Comparison of ENCODE assay signal across 20 cellular contexts in genomic region chr6:47492355-47492754, GRCh38. TPM values are rescaled to one million over a fixed set of nuclear protein-coding genes. Genes with fewer than 3 reads are reported as not detected.
DNase-seq lines count a peak whose midpoint lies in the region; ATAC-seq, FAIRE-seq and TF ChIP-seq lines count a peak whose summit lies in the region.
"Had no signal": no experiment of that assay in that cellular context is flagged by ENCODE, and none has a peak within 500 bp of the region (broad histone marks: within the 10 kb centered on the region; RNA-seq: fewer than 3 reads in every experiment).

No MANE protein-coding gene starts in this region.

- H2AFZ ChIP-seq in trophoblast cell (ENCODE audit: insufficient read depth, low read length, poor library complexity): no peak overlapping the region
- H2AFZ ChIP-seq: GM23338 had no signal

- H3K4me2 ChIP-seq in trophoblast cell (ENCODE audit: low read length): no peak overlapping the region
- H3K4me2 ChIP-seq: A549; BLaER1 treated with 17β-estradiol and CSF1 and Interleukin-3, amounts not matched to agents 10 nM and 100 nM had no signal

- H3K9ac ChIP-seq in trophoblast cell (ENCODE audit: low read length): no peak overlapping the region
- H3K9ac ChIP-seq: BLaER1 treated with 17β-estradiol and CSF1 and Interleukin-3, amounts not matched to agents 10 nM and 100 nM had no signal

- H3K18ac ChIP-seq in trophoblast cell (ENCODE audit: low read length): no peak overlapping the region

- H2BK5ac ChIP-seq in trophoblast cell (ENCODE audit: low read depth, low read length, poor library complexity): no peak overlapping the region

- no peak overlapping the region for H4K91ac ChIP-seq in trophoblast cell (ENCODE audit: low read depth, low read length)

- H2AK5ac ChIP-seq in trophoblast cell (ENCODE audit: low read length): no peak overlapping the region

- no peaks in the 10 kb centered on the region for H3K27me3 Mint-ChIP-seq in CD8-positive, alpha-beta T cell (ENCODE audit: low read depth)
- H3K27me3 Mint-ChIP-seq in endothelial cell (ENCODE audit: unreplicated experiment): peaks cover 2% of the 10 kb centered on the region
- H3K27me3 Mint-ChIP-seq: CD4-positive, alpha-beta T cell had no signal

- FAIRE-seq in GM12891 (lab: Jason Lieb, UNC): peak; percentile 45
- FAIRE-seq: A549 had no signal

- no peak overlapping the region for H3K27ac Mint-ChIP-seq in CD8-positive, alpha-beta T cell
- peak overlapping the region; percentile 27 for H3K27ac Mint-ChIP-seq in endothelial cell (ENCODE audit: unreplicated experiment)
- H3K27ac Mint-ChIP-seq: CD4-positive, alpha-beta T cell had no signal

- no peak overlapping the region for H3K4me3 ChIP-seq in CD8-positive, alpha-beta T cell (ENCODE audit: low read depth, low read length)
- no peak overlapping the region for H3K4me3 ChIP-seq in trophoblast cell (ENCODE audit: low read depth, low read length)
- H3K4me3 ChIP-seq: A549; BLaER1 treated with 17β-estradiol and CSF1 and Interleukin-3, amounts not matched to agents 10 nM and 100 nM; GM23338; HAP-1 had no signal

- no peak for TF ChIP-seq POLR2A in GM12891 (IDR thresholded peaks at IDR 0.05; ENCODE audit: low read depth, low read length)

- no peak overlapping the region for H2BK12ac ChIP-seq in trophoblast cell (ENCODE audit: low read length)

- no peaks in the 10 kb centered on the region for H3K36me3 ChIP-seq in CD8-positive, alpha-beta T cell (ENCODE audit: insufficient read depth, low read length)
- H3K36me3 ChIP-seq in trophoblast cell (ENCODE audit: control insufficient read depth in 1 of 2, insufficient read depth in 2 of 2, low read length in 2 of 2): no peaks in the 10 kb centered on the region
- H3K36me3 ChIP-seq: BE2C, HAP-1 had no signal

- H4K12ac ChIP-seq in trophoblast cell (ENCODE audit: low read depth, low read length): no peak overlapping the region

- intact Hi-C loops in CD8-positive, alpha-beta T cell (cut with DNase I, micrococcal nuclease): loop anchor here in 1 of 2 experiments (1.0 kb wide), 1 partner anchor 8 kb away; no protein-coding TSS in a partner anchor

- H3K9me3 Mint-ChIP-seq in CD8-positive, alpha-beta T cell: no peaks in the 10 kb centered on the region
- H3K9me3 Mint-ChIP-seq in endothelial cell (ENCODE audit: unreplicated experiment): no peaks in the 10 kb centered on the region
- H3K9me3 Mint-ChIP-seq: CD4-positive, alpha-beta T cell; GM23338 had no signal

- H4K8ac ChIP-seq in trophoblast cell (ENCODE audit: low read depth, low read length): no peak overlapping the region

- H3K9me3 ChIP-seq in CD8-positive, alpha-beta T cell (ENCODE audit: low read length): no peaks in the 10 kb centered on the region
- no peaks in the 10 kb centered on the region for H3K9me3 ChIP-seq in trophoblast cell (ENCODE audit: insufficient read depth, low read depth, low read length)
- H3K9me3 ChIP-seq: A549, BE2C, HAP-1 had no signal

- peaks cover 3% of the 10 kb centered on the region for H3K36me3 Mint-ChIP-seq in CD8-positive, alpha-beta T cell
- H3K36me3 Mint-ChIP-seq in endothelial cell (ENCODE audit: low read depth, unreplicated experiment): no peaks in the 10 kb centered on the region

- no CpG with 5 or more reads among the region's 2 CpGs for WGBS in trophoblast cell (ENCODE audit: extremely low coverage, insufficient coverage, insufficient read length)

- H2BK120ac ChIP-seq in trophoblast cell (ENCODE audit: insufficient read depth, low read length, poor library complexity): no peak overlapping the region

- H3K4me1 ChIP-seq in CD8-positive, alpha-beta T cell (ENCODE audit: insufficient read depth, low read length): peaks cover 3% of the 10 kb centered on the region
- no peaks in the 10 kb centered on the region for H3K4me1 ChIP-seq in trophoblast cell (ENCODE audit: control insufficient read depth in 1 of 2, insufficient read depth in 2 of 2, low read length in 2 of 2)
- H3K4me1 ChIP-seq: BE2C, HAP-1 had no signal

- no peaks in the 10 kb centered on the region for H3K79me1 ChIP-seq in trophoblast cell (ENCODE audit: low read length)

- DNase-seq in CD8-positive, alpha-beta T cell: no peak
- DNase-seq in GM12891 (ENCODE audit: insufficient read length, low spot score) (no peak), endothelial cell (ENCODE audit: low spot score) (no peak), trophoblast cell (no peak), NCI-H69 (lab: John Stamatoyannopoulos, UW) (no peak), NCI-H1436 treated with DMSO at 0.1 percent for 48 hours (lab: John Stamatoyannopoulos, UW) (no peak)
- no peak for DNase-seq in activated CD4-positive, alpha-beta T cell treated with anti-CD3 and anti-CD28 coated beads for 4 hours
- DNase-seq: 8988T; ACHN; AML-193; BE2C; CD4-positive, alpha-beta T cell; COR-L47; DMS153; DND-41 had no signal

- no peaks in the 10 kb centered on the region for H3K27me3 ChIP-seq in CD8-positive, alpha-beta T cell (ENCODE audit: insufficient read depth, low read length)
- no peaks in the 10 kb centered on the region for H3K27me3 ChIP-seq in trophoblast cell (ENCODE audit: insufficient read depth, low read length)
- H3K27me3 ChIP-seq: BE2C; BLaER1 treated with 17β-estradiol and CSF1 and Interleukin-3, amounts not matched to agents 10 nM and 100 nM had no signal

- H3K23ac ChIP-seq in trophoblast cell (ENCODE audit: low read length): no peak overlapping the region

- peaks cover 73% of the 10 kb centered on the region for H3K4me1 Mint-ChIP-seq in CD8-positive, alpha-beta T cell (ENCODE audit: low read depth)
- H3K4me1 Mint-ChIP-seq in endothelial cell (ENCODE audit: unreplicated experiment): peaks cover 11% of the 10 kb centered on the region

- no peak for ATAC-seq in CD8-positive, alpha-beta T cell
- ATAC-seq: A549, GM23338 had no signal

- TF ChIP-seq CTCF in CD8-positive, alpha-beta T cell (IDR thresholded peaks at IDR 0.05): no peak
- TF ChIP-seq CTCF in endothelial cell (IDR thresholded peaks at IDR 0.05; ENCODE audit: unreplicated experiment): no peak

- no peak overlapping the region for H3K14ac ChIP-seq in trophoblast cell (ENCODE audit: low read length)

- H3K79me2 ChIP-seq in trophoblast cell (ENCODE audit: control insufficient read depth, insufficient read depth, low read length, poor library complexity): peaks cover 9% of the 10 kb centered on the region

- peak overlapping the region; percentile 22 for H3K4me3 Mint-ChIP-seq in CD8-positive, alpha-beta T cell
- H3K4me3 Mint-ChIP-seq in endothelial cell (ENCODE audit: unreplicated experiment): no peak overlapping the region
- H3K4me3 Mint-ChIP-seq: CD14-positive monocyte; CD4-positive, alpha-beta T cell; GM23338 had no signal

- H3K27ac ChIP-seq in CD8-positive, alpha-beta T cell (ENCODE audit: low read depth, low read length): no peak overlapping the region
- no peak overlapping the region for H3K27ac ChIP-seq in trophoblast cell (ENCODE audit: low read depth, low read length)
- H3K27ac ChIP-seq: A549; BLaER1 treated with 17β-estradiol and CSF1 and Interleukin-3, amounts not matched to agents 10 nM and 100 nM had no signal

- peak overlapping the region; percentile 64 for H3K4ac ChIP-seq in trophoblast cell (ENCODE audit: low read depth, low read length)

- CTCF ChIA-PET in CD8-positive, alpha-beta T cell (lab: Charles Lee): no interaction called here

- POLR2A ChIA-PET in CD8-positive, alpha-beta T cell (lab: Charles Lee): no interaction called here

TF ChIP-seq in GM12891, 5 proteins besides CTCF, POLR2A, EP300 and RAD21:
- no peak for TF ChIP-seq POU2F2 (IDR thresholded peaks at IDR 0.05; ENCODE audit: low read depth, low read length)
- no peak for TF ChIP-seq TAF1 (IDR thresholded peaks at IDR 0.05; ENCODE audit: low read depth, low read length)
- no peak for TF ChIP-seq PAX5 (IDR thresholded peaks at IDR 0.05; ENCODE audit: insufficient read depth, low read length, severe bottlenecking)
- TF ChIP-seq POLR2AphosphoS5 (IDR thresholded peaks at IDR 0.05; ENCODE audit: low read depth, low read length): no peak
- TF ChIP-seq SPI1 (IDR thresholded peaks at IDR 0.05; ENCODE audit: low read depth, low read length): no peak
TF ChIP-seq in GM12891: peak in this region for 0.

RNA-seq across cellular contexts. Expression of gene CD2AP, which starts 14.8 kb away (rescaled TPM):
- 10 to 100 TPM; 43.0 to 51.1 TPM for total RNA-seq in CD8-positive, alpha-beta T cell
- polyA plus RNA-seq in GM12891 (2012; ENCODE audit: low read depth, missing spikeins): 15.7 TPM
- total RNA-seq in endothelial cell (ENCODE audit: unreplicated experiment): 40.3 TPM
- 26.6 and 27.1 TPM in 2 replicates for polyA plus RNA-seq in trophoblast cell (2013)
